ENCODE assay signal across 21 cellular contexts in genomic region chr6:40953486-40953885, GRCh38.
DNase-seq lines count a peak whose midpoint lies in the region; ATAC-seq and TF ChIP-seq lines count a peak whose summit lies in the region.
"Had no signal": no experiment of that assay in that cellular context is flagged by ENCODE, and none has a peak within 500 bp of the region (broad histone marks: within the 10 kb centered on the region; RNA-seq: fewer than 3 reads in every experiment).

No MANE protein-coding gene starts in this region.

- H3K27ac Mint-ChIP-seq in T-helper 2 cell treated with Interferon-gamma antibody and Interleukin-4, amounts not matched to agents 5 μg/mL and 100 μg/mL, for 36 hours, result no peak overlapping the region
- H3K27ac Mint-ChIP-seq: CD4-positive, alpha-beta memory T cell had no signal

- BruUV-seq in A673 (replicated peaks; lab: Mats Ljungman, UMichigan) (no TSS peak), Panc1 (replicated peaks; lab: Mats Ljungman, UMichigan) (no TSS peak)

- CTCF ChIA-PET in A673 (lab: Charles Lee), result no interaction called here
- CTCF ChIA-PET in Panc1 (lab: Charles Lee), result no interaction called here

- in situ Hi-C loops in Panc1 (cut with HindIII; ENCODE audit: low pct_unique_long_range_greater_than_20kb, low sequenced_read_pairs), result no loop called here

- ATAC-seq in Panc1, result no peak
- ATAC-seq in left lung, result no peak

- no peak for TF ChIP-seq POLR2A in erythroblast (IDR thresholded peaks at IDR 0.05; ENCODE audit: low read length)

- no peaks in the 10 kb centered on the region for H3K27me3 ChIP-seq in A673 (replicated peaks; ENCODE audit: insufficient read depth, low read depth, low read length, poor library complexity)
- H3K27me3 ChIP-seq in Panc1 (ENCODE audit: control insufficient read depth, insufficient read depth, low read length), result no peaks in the 10 kb centered on the region
- no peaks in the 10 kb centered on the region for H3K27me3 ChIP-seq in left lung
- H3K27me3 ChIP-seq: BLaER1 treated with 17β-estradiol and CSF1 and Interleukin-3, amounts not matched to agents 10 nM and 100 nM had no signal

- peaks cover 32% of the 10 kb centered on the region for H3K27me3 Mint-ChIP-seq in T-helper 2 cell treated with Interferon-gamma antibody and Interleukin-4, amounts not matched to agents 5 μg/mL and 100 μg/mL, for 36 hours (ENCODE audit: low read depth)

- no peak overlapping the region for H3K4me3 Mint-ChIP-seq in T-helper 2 cell treated with Interferon-gamma antibody and Interleukin-4, amounts not matched to agents 5 μg/mL and 100 μg/mL, for 36 hours
- H3K4me3 Mint-ChIP-seq: CD4-positive, alpha-beta memory T cell had no signal

- H3K9me3 ChIP-seq in A673 (ENCODE audit: low read depth, low read length, poor library complexity, severe bottlenecking) (no peaks in the 10 kb centered on the region), Panc1 (ENCODE audit: control insufficient read depth, insufficient read depth, low read depth, low read length) (no peaks in the 10 kb centered on the region), left lung (no peaks in the 10 kb centered on the region)
- H3K9me3 ChIP-seq: BLaER1 treated with 17β-estradiol and CSF1 and Interleukin-3, amounts not matched to agents 10 nM and 100 nM; HAP-1 had no signal

- H3K36me3 Mint-ChIP-seq in T-helper 2 cell treated with Interferon-gamma antibody and Interleukin-4, amounts not matched to agents 5 μg/mL and 100 μg/mL, for 36 hours (ENCODE audit: low read depth), result no peaks in the 10 kb centered on the region
- H3K36me3 Mint-ChIP-seq: CD4-positive, alpha-beta memory T cell had no signal

- no peaks in the 10 kb centered on the region for H3K9me3 Mint-ChIP-seq in T-helper 2 cell treated with Interferon-gamma antibody and Interleukin-4, amounts not matched to agents 5 μg/mL and 100 μg/mL, for 36 hours
- H3K9me3 Mint-ChIP-seq: CD4-positive, alpha-beta memory T cell had no signal

- POLR2A ChIA-PET in A673 (lab: Charles Lee; ENCODE audit: low non-redundant PET), result no interaction called here
- POLR2A ChIA-PET in Panc1 (lab: Charles Lee), result no interaction called here

- TF ChIP-seq CTCF in A673 (conservative IDR thresholded peaks at IDR 0.05; ENCODE audit: low read depth, low read length), result no peak
- TF ChIP-seq CTCF in Panc1 (IDR thresholded peaks at IDR 0.05), result no peak
- TF ChIP-seq CTCF in left lung (IDR thresholded peaks at IDR 0.05), result no peak

- H3K27ac ChIP-seq in A673 (ENCODE audit: low read depth, low read length, poor library complexity, severe bottlenecking) (no peak overlapping the region), Panc1 (ENCODE audit: low read length) (peak overlapping the region; percentile 97), left lung (no peak overlapping the region)
- H3K27ac ChIP-seq: BLaER1 treated with 17β-estradiol and CSF1 and Interleukin-3, amounts not matched to agents 10 nM and 100 nM; HL-60 had no signal

- intact Hi-C loops in A673 (cut with micrococcal nuclease; ENCODE audit: unreplicated experiment), result no loop called here
- intact Hi-C loops in Panc1 (cut with micrococcal nuclease; ENCODE audit: unreplicated experiment), result no loop called here
- intact Hi-C loops in left lung (cut with DNase I), result no loop called here

- DNase-seq in A673 (ENCODE audit: low spot score) (peak; percentile 31), AG20443 (ENCODE audit: low spot score) (peak; percentile 33), Panc1 (ENCODE audit: low read depth, low spot score) (no peak), fibroblast of gingiva (ENCODE audit: low read depth) (peak; percentile 49), NCI-H345 (lab: John Stamatoyannopoulos, UW) (no peak), erythroblast (lab: John Stamatoyannopoulos, UW) (no peak), left lung (no peak)
- DNase-seq in T-helper 2 cell treated with Interferon-gamma antibody and Interleukin-4, amounts not matched to agents 5 μg/mL and 100 μg/mL, for 36 hours (ENCODE audit: low spot score), result no peak
- DNase-seq: CD4-positive, alpha-beta memory T cell; GDM1; KG1; NCI-H1092; NCI-H1436; NCI-H187 treated with DMSO at 0.1 percent for 48 hours; NCI-H2227 treated with DMSO at 0.1 percent for 48 hours; NCI-H524; NCI-H774; NK-92 treated with Interleukin-12 subunit alpha and Interleukin-12 subunit beta, amount 100 ng/mL, for 24 hours had no signal

- H3K4me3 ChIP-seq in A673 (ENCODE audit: low read depth, low read length, poor library complexity, severe bottlenecking) (no peak overlapping the region), Panc1 (ENCODE audit: low read depth in 2 of 2, low read length in 2 of 2) (no peak overlapping the region), left lung (no peak overlapping the region)
- H3K4me3 ChIP-seq: BLaER1 treated with 17β-estradiol and CSF1 and Interleukin-3, amounts not matched to agents 10 nM and 100 nM; HAP-1 had no signal

- no peaks in the 10 kb centered on the region for H3K4me1 Mint-ChIP-seq in T-helper 2 cell treated with Interferon-gamma antibody and Interleukin-4, amounts not matched to agents 5 μg/mL and 100 μg/mL, for 36 hours (ENCODE audit: low read depth)
- H3K4me1 Mint-ChIP-seq: CD4-positive, alpha-beta memory T cell had no signal

- no peaks in the 10 kb centered on the region for H3K36me3 ChIP-seq in A673 (ENCODE audit: insufficient read depth, low read length, poor library complexity, severe bottlenecking)
- no peaks in the 10 kb centered on the region for H3K36me3 ChIP-seq in Panc1 (ENCODE audit: control insufficient read depth, insufficient read depth, low read length)
- H3K36me3 ChIP-seq in left lung, result no peaks in the 10 kb centered on the region
- H3K36me3 ChIP-seq: BLaER1 treated with 17β-estradiol and CSF1 and Interleukin-3, amounts not matched to agents 10 nM and 100 nM; HAP-1 had no signal

- peaks cover 6% of the 10 kb centered on the region for H3K4me1 ChIP-seq in A673 (ENCODE audit: insufficient read depth, low read length, poor library complexity, severe bottlenecking)
- peaks cover 32% of the 10 kb centered on the region for H3K4me1 ChIP-seq in Panc1 (ENCODE audit: control insufficient read depth, insufficient read depth, low read length)
- no peaks in the 10 kb centered on the region for H3K4me1 ChIP-seq in left lung

Comparison
In these comparisons a context has a peak if more than half of its experiments do, and no peak if none do; other contexts are left out.
1. DNase-seq: peak in A673 (single experiment), AG20443 (single experiment) and fibroblast of gingiva (single experiment); none in Panc1 (single experiment), NCI-H345 (single experiment), erythroblast (0 of 2), left lung (0 of 2) and T-helper 2 cell treated with Interferon-gamma antibody and Interleukin-4, amounts not matched to agents 5 μg/mL and 100 μg/mL, for 36 hours (single experiment).